In the genomic region with DNA sequence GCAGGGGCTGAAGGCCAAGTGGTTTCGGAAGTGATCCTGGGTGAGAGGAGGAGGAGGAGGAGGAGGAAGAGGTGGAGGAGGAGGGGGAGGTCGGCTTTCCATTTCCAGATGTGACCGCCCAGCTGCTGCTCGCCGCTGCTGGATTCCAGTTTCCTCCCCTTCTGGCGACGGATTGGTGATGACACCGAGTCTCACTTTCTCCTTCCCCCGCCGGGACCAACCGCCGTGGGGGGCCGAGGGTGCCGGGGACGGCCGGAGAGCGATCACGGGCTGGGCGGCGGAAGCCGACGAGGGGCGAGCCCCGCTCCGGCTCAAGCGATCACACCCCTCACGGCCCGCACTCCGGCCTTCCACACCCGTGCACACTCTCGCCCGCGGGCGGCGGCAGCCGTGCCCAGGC, we compare ENCODE assay signal across 1 cellular context.
TF ChIP-seq lines count a peak whose summit lies in the region.

No MANE protein-coding gene starts in this region.

TF ChIP-seq in HEK293, 187 proteins besides CTCF, POLR2A, EP300 and RAD21 (continued from another document):
- TF ChIP-seq, protein P1, sequence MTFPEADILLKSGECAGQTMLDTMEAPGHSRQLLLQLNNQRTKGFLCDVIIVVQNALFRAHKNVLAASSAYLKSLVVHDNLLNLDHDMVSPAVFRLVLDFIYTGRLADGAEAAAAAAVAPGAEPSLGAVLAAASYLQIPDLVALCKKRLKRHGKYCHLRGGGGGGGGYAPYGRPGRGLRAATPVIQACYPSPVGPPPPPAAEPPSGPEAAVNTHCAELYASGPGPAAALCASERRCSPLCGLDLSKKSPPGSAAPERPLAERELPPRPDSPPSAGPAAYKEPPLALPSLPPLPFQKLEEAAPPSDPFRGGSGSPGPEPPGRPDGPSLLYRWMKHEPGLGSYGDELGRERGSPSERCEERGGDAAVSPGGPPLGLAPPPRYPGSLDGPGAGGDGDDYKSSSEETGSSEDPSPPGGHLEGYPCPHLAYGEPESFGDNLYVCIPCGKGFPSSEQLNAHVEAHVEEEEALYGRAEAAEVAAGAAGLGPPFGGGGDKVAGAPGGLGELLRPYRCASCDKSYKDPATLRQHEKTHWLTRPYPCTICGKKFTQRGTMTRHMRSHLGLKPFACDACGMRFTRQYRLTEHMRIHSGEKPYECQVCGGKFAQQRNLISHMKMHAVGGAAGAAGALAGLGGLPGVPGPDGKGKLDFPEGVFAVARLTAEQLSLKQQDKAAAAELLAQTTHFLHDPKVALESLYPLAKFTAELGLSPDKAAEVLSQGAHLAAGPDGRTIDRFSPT (tag by site-specific recombination; IDR thresholded peaks at IDR 0.05) = peak; percentile 14; the same call in 1 of the 2 replicates
- TF ChIP-seq ZSCAN30 (tag by site-specific recombination; IDR thresholded peaks at IDR 0.05) (peak; percentile 49; the same call in 1 of the 2 replicates), IKZF3 (tag by site-specific recombination; IDR thresholded peaks at IDR 0.05) (peak; percentile 40; the same call in 1 of the 2 replicates), GLIS1 (tag by site-specific recombination; IDR thresholded peaks at IDR 0.05) (peak; percentile 81), SP2 (tag by site-specific recombination; IDR thresholded peaks at IDR 0.05) (peak; percentile 66), ZBTB17 (tag by site-specific recombination; IDR thresholded peaks at IDR 0.05) (peak; percentile 56; the same call in 1 of the 2 replicates), ZNF561 (tag by site-specific recombination; IDR thresholded peaks at IDR 0.05; ENCODE audit: borderline replicate concordance) (peak; percentile 42; the same call in 1 of the 2 replicates), KLF8 (tag by site-specific recombination; IDR thresholded peaks at IDR 0.05) (peak; percentile 34; the same call in 1 of the 2 replicates), PRDM1 (tag by site-specific recombination; IDR thresholded peaks at IDR 0.05) (peak; percentile 60), KLF9 (tag by site-specific recombination; IDR thresholded peaks at IDR 0.05; ENCODE audit: low read depth) (peak; percentile 36; the same call in 1 of the 2 replicates), ZNF366 (tag by site-specific recombination; conservative IDR thresholded peaks at IDR 0.05) (peak; percentile 82), ZFHX2 (tag by site-specific recombination; conservative IDR thresholded peaks at IDR 0.05) (peak; percentile 63), ZNF423 (tag by site-specific recombination; IDR thresholded peaks at IDR 0.05) (peak; percentile 43; the same call in 1 of the 2 replicates), ZBTB8A (tag by site-specific recombination; IDR thresholded peaks at IDR 0.05) (0 out of 2 replicates have a peak, but pooled peaks have one; percentile 8), ZNF341 (tag by site-specific recombination; IDR thresholded peaks at IDR 0.05; ENCODE audit: low read depth) (peak; percentile 54)
- TF ChIP-seq, protein P2, sequence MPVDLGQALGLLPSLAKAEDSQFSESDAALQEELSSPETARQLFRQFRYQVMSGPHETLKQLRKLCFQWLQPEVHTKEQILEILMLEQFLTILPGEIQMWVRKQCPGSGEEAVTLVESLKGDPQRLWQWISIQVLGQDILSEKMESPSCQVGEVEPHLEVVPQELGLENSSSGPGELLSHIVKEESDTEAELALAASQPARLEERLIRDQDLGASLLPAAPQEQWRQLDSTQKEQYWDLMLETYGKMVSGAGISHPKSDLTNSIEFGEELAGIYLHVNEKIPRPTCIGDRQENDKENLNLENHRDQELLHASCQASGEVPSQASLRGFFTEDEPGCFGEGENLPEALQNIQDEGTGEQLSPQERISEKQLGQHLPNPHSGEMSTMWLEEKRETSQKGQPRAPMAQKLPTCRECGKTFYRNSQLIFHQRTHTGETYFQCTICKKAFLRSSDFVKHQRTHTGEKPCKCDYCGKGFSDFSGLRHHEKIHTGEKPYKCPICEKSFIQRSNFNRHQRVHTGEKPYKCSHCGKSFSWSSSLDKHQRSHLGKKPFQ (tag by site-specific recombination; IDR thresholded peaks at IDR 0.05) = peak; percentile 85
- TF ChIP-seq, protein P3, sequence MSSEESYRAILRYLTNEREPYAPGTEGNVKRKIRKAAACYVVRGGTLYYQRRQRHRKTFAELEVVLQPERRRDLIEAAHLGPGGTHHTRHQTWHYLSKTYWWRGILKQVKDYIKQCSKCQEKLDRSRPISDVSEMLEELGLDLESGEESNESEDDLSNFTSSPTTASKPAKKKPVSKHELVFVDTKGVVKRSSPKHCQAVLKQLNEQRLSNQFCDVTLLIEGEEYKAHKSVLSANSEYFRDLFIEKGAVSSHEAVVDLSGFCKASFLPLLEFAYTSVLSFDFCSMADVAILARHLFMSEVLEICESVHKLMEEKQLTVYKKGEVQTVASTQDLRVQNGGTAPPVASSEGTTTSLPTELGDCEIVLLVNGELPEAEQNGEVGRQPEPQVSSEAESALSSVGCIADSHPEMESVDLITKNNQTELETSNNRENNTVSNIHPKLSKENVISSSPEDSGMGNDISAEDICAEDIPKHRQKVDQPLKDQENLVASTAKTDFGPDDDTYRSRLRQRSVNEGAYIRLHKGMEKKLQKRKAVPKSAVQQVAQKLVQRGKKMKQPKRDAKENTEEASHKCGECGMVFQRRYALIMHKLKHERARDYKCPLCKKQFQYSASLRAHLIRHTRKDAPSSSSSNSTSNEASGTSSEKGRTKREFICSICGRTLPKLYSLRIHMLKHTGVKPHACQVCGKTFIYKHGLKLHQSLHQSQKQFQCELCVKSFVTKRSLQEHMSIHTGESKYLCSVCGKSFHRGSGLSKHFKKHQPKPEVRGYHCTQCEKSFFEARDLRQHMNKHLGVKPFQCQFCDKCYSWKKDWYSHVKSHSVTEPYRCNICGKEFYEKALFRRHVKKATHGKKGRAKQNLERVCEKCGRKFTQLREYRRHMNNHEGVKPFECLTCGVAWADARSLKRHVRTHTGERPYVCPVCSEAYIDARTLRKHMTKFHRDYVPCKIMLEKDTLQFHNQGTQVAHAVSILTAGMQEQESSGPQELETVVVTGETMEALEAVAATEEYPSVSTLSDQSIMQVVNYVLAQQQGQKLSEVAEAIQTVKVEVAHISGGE (tag by site-specific recombination; conservative IDR thresholded peaks at IDR 0.05; ENCODE audit: low read depth) = peak; percentile 55; the same call in 1 of the 2 replicates
- TF ChIP-seq, protein P4, sequence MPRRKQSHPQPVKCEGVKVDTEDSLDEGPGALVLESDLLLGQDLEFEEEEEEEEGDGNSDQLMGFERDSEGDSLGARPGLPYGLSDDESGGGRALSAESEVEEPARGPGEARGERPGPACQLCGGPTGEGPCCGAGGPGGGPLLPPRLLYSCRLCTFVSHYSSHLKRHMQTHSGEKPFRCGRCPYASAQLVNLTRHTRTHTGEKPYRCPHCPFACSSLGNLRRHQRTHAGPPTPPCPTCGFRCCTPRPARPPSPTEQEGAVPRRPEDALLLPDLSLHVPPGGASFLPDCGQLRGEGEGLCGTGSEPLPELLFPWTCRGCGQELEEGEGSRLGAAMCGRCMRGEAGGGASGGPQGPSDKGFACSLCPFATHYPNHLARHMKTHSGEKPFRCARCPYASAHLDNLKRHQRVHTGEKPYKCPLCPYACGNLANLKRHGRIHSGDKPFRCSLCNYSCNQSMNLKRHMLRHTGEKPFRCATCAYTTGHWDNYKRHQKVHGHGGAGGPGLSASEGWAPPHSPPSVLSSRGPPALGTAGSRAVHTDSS (tag by site-specific recombination; IDR thresholded peaks at IDR 0.05) = peak; percentile 87
- TF ChIP-seq, protein P5, sequence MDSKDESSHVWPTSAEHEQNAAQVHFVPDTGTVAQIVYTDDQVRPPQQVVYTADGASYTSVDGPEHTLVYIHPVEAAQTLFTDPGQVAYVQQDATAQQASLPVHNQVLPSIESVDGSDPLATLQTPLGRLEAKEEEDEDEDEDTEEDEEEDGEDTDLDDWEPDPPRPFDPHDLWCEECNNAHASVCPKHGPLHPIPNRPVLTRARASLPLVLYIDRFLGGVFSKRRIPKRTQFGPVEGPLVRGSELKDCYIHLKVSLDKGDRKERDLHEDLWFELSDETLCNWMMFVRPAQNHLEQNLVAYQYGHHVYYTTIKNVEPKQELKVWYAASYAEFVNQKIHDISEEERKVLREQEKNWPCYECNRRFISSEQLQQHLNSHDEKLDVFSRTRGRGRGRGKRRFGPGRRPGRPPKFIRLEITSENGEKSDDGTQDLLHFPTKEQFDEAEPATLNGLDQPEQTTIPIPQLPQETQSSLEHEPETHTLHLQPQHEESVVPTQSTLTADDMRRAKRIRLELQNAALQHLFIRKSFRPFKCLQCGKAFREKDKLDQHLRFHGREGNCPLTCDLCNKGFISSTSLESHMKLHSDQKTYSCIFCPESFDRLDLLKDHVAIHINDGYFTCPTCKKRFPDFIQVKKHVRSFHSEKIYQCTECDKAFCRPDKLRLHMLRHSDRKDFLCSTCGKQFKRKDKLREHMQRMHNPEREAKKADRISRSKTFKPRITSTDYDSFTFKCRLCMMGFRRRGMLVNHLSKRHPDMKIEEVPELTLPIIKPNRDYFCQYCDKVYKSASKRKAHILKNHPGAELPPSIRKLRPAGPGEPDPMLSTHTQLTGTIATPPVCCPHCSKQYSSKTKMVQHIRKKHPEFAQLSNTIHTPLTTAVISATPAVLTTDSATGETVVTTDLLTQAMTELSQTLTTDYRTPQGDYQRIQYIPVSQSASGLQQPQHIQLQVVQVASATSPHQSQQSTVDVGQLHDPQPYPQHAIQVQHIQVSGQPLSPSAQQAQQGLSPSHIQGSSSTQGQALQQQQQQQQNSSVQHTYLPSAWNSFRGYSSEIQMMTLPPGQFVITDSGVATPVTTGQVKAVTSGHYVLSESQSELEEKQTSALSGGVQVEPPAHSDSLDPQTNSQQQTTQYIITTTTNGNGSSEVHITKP (tag by site-specific recombination; IDR thresholded peaks at IDR 0.05) = peak; percentile 47; the same call in 1 of the 2 replicates
